In genomic region chr9:33101104-33101951, GRCh38 we compare ENCODE assay signal across 8 cellular contexts. TPM values are rescaled to one million over a fixed set of nuclear protein-coding genes. Genes with fewer than 3 reads are reported as not detected.
A peak's percentile ranks its signal among the peaks of the same experiment; 100 is the strongest.
DNase-seq lines count a peak whose midpoint lies in the region; ATAC-seq and TF ChIP-seq lines count a peak whose summit lies in the region.

No MANE protein-coding gene starts in this region.

- H3K4me3 ChIP-seq in ascending aorta, result no peak overlapping the region
- H3K4me3 ChIP-seq in heart right ventricle, result no peak overlapping the region

- intact Hi-C loops in ascending aorta (cut with DNase I) (no loop called here), heart right ventricle (cut with DNase I) (loop anchor here in 2 of 10 donors (10.0 kb wide), 2 partner anchors 63 to 73 kb away; partner anchors contain the start of gene B4GALT1 (in 1 of the 2))
- intact Hi-C loops in activated T-helper 2 cell treated with anti-CD3 and anti-CD28 coated beads, Interferon-gamma antibody, Interleukin-2, Interleukin-4, amounts not matched to agents 10 μg/mL and 5 μg/mL and 100 μg/mL, durations not matched to agents 14 hours and 24 hours and 36 hours (cut with micrococcal nuclease), result no loop called here

- no peaks in the 10 kb centered on the region for H3K36me3 ChIP-seq in ascending aorta
- H3K36me3 ChIP-seq in heart right ventricle, result no peaks in the 10 kb centered on the region

- H3K27ac ChIP-seq in ascending aorta, result peak overlapping the region; percentile 46 to 75
- peak overlapping the region in 3 of 10 donors; percentile 10 to 48 (median 20) for H3K27ac ChIP-seq in heart right ventricle

- peaks cover 20% of the 10 kb centered on the region for H3K36me3 Mint-ChIP-seq in stimulated activated effector memory CD8-positive, alpha-beta T cell treated with anti-CD3 and anti-CD28 coated beads, Interleukin-12 subunit alpha, Interleukin-12 subunit beta, amount 100 ng/mL, for 72 hours
- no peaks in the 10 kb centered on the region for H3K36me3 Mint-ChIP-seq in activated T-helper 2 cell treated with anti-CD3 and anti-CD28 coated beads, Interferon-gamma antibody, Interleukin-2, Interleukin-4, amounts not matched to agents 10 μg/mL and 5 μg/mL and 100 μg/mL, durations not matched to agents 14 hours and 24 hours and 36 hours (ENCODE audit: low read depth)

- H3K27me3 Mint-ChIP-seq in activated T-helper 2 cell treated with anti-CD3 and anti-CD28 coated beads, Interferon-gamma antibody, Interleukin-2, Interleukin-4, amounts not matched to agents 10 μg/mL and 5 μg/mL and 100 μg/mL, durations not matched to agents 14 hours and 24 hours and 36 hours (ENCODE audit: low read depth), result no peaks in the 10 kb centered on the region

- H3K4me3 Mint-ChIP-seq in stimulated activated effector memory CD8-positive, alpha-beta T cell treated with anti-CD3 and anti-CD28 coated beads, Interleukin-12 subunit alpha, Interleukin-12 subunit beta, amount 100 ng/mL, for 72 hours, result no peak overlapping the region
- no peak overlapping the region for H3K4me3 Mint-ChIP-seq in activated T-helper 2 cell treated with anti-CD3 and anti-CD28 coated beads, Interferon-gamma antibody, Interleukin-2, Interleukin-4, amounts not matched to agents 10 μg/mL and 5 μg/mL and 100 μg/mL, durations not matched to agents 14 hours and 24 hours and 36 hours (ENCODE audit: low read depth)

- TF ChIP-seq CTCF in ascending aorta (IDR thresholded peaks at IDR 0.05) (no peak), heart right ventricle (IDR thresholded peaks at IDR 0.05) (no peak)

- peak overlapping the region; percentile 16 for H3K27ac Mint-ChIP-seq in stimulated activated effector memory CD8-positive, alpha-beta T cell treated with anti-CD3 and anti-CD28 coated beads, Interleukin-12 subunit alpha, Interleukin-12 subunit beta, amount 100 ng/mL, for 72 hours
- H3K27ac Mint-ChIP-seq in activated T-helper 2 cell treated with anti-CD3 and anti-CD28 coated beads, Interferon-gamma antibody, Interleukin-2, Interleukin-4, amounts not matched to agents 10 μg/mL and 5 μg/mL and 100 μg/mL, durations not matched to agents 14 hours and 24 hours and 36 hours, result no peak overlapping the region

- H3K4me1 ChIP-seq in ascending aorta, result peaks cover 3 to 12% of the 10 kb centered on the region in 2 donors
- peaks cover 0 to 40% (median 22%) of the 10 kb centered on the region in 9 donors for H3K4me1 ChIP-seq in heart right ventricle

- H3K27me3 ChIP-seq in ascending aorta (no peaks in the 10 kb centered on the region), heart right ventricle (no peaks in the 10 kb centered on the region)

- peak in 5 of 8 donors; percentile 24 to 66 (median 39) for ATAC-seq in heart right ventricle
- ATAC-seq in stimulated activated effector memory CD8-positive, alpha-beta T cell treated with anti-CD3 and anti-CD28 coated beads, Interleukin-12 subunit alpha, Interleukin-12 subunit beta, amount 100 ng/mL, for 72 hours, result no peak

- no peaks in the 10 kb centered on the region for H3K9me3 Mint-ChIP-seq in stimulated activated effector memory CD8-positive, alpha-beta T cell treated with anti-CD3 and anti-CD28 coated beads, Interleukin-12 subunit alpha, Interleukin-12 subunit beta, amount 100 ng/mL, for 72 hours
- no peaks in the 10 kb centered on the region for H3K9me3 Mint-ChIP-seq in activated T-helper 2 cell treated with anti-CD3 and anti-CD28 coated beads, Interferon-gamma antibody, Interleukin-2, Interleukin-4, amounts not matched to agents 10 μg/mL and 5 μg/mL and 100 μg/mL, durations not matched to agents 14 hours and 24 hours and 36 hours

- DNase-seq in H4 (ENCODE audit: low spot score) (peak; percentile 50), ascending aorta (ENCODE audit: low spot score in 2 of 2) (no peak), heart right ventricle (no peak), DMS53 treated with DMSO at 0.1 percent for 48 hours (lab: John Stamatoyannopoulos, UW; ENCODE audit: unreplicated experiment) (no peak), NCI-H2081 (lab: John Stamatoyannopoulos, UW) (no peak)
- no peak for DNase-seq in stimulated activated effector memory CD8-positive, alpha-beta T cell treated with anti-CD3 and anti-CD28 coated beads, Interleukin-12 subunit alpha, Interleukin-12 subunit beta, amount 100 ng/mL, for 72 hours (ENCODE audit: low spot score in 2 of 2)
- DNase-seq in activated T-cell treated with anti-CD3 and anti-CD28 coated beads, Interleukin-2, amount 50 U/mL, for 1 hour, result no peak
- no peak for DNase-seq in activated T-helper 2 cell treated with anti-CD3 and anti-CD28 coated beads, Interferon-gamma antibody, Interleukin-2, Interleukin-4, amounts not matched to agents 10 μg/mL and 5 μg/mL and 100 μg/mL, durations not matched to agents 14 hours and 24 hours and 36 hours (ENCODE audit: low spot score)

- peaks cover 3% of the 10 kb centered on the region for H3K4me1 Mint-ChIP-seq in stimulated activated effector memory CD8-positive, alpha-beta T cell treated with anti-CD3 and anti-CD28 coated beads, Interleukin-12 subunit alpha, Interleukin-12 subunit beta, amount 100 ng/mL, for 72 hours
- H3K4me1 Mint-ChIP-seq in activated T-helper 2 cell treated with anti-CD3 and anti-CD28 coated beads, Interferon-gamma antibody, Interleukin-2, Interleukin-4, amounts not matched to agents 10 μg/mL and 5 μg/mL and 100 μg/mL, durations not matched to agents 14 hours and 24 hours and 36 hours (ENCODE audit: low read depth), result peaks cover 2% of the 10 kb centered on the region

- 69 to 70% methylated on average over 10 of the region's 10 CpGs for WGBS in heart right ventricle, 2 donors

- H3K9me3 ChIP-seq in ascending aorta (no peaks in the 10 kb centered on the region), heart right ventricle (no peaks in the 10 kb centered on the region)

RNA-seq across cellular contexts. Expression of gene SMU1, which starts 24.9 kb away (rescaled TPM):
- total RNA-seq in H4 (2014; rRNA removed; shearing (Covaris generic)), result 31.8 and 32.0 TPM in 2 replicates
- total RNA-seq in ascending aorta (7.2 TPM), heart right ventricle (10 to 100 TPM; 14.9 to 18.5 (median 17.3) TPM)
- polyA plus RNA-seq in heart right ventricle, result 1 to 10 TPM; 5.8 to 8.5 TPM
- total RNA-seq in activated T-helper 2 cell treated with anti-CD3 and anti-CD28 coated beads, Interferon-gamma antibody, Interleukin-2, Interleukin-4, amounts not matched to agents 10 μg/mL and 5 μg/mL and 100 μg/mL, durations not matched to agents 14 hours and 24 hours and 36 hours, result 27.6 and 28.3 TPM in 2 replicates
